Comparison of ENCODE assay signal across 37 cellular contexts in the genomic region with DNA sequence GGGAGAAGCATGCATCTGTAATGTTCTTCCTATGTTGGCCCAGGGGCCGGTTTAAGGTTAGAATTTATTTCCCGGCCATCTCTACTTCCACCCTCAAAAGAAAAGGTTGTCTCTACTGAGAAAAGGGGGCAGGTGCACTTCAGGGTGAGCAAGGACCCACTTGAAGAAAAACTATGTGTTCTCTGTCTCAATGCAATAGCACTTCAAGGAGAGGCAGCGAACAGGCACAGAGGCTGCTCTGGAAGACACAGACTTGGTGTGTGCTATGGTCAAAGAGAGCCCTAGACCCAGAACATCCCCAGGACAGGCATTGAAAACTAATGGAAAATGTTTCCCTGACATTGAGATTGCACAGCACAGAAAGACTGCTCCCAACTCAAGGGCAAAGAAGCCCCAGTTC. TPM values are rescaled to one million over a fixed set of nuclear protein-coding genes. Genes with fewer than 3 reads are reported as not detected.
"Had no signal": no experiment of that assay in that cellular context is flagged by ENCODE, and none has a peak within 500 bp of the region (broad histone marks: within the 10 kb centered on the region; RNA-seq: fewer than 3 reads in every experiment).

No MANE protein-coding gene starts in this region.

- H3K36me3 ChIP-seq: adrenal gland, cardiac muscle cell had no signal

- H3K27ac ChIP-seq: adrenal gland, cardiac muscle cell, VCaP had no signal

- ATAC-seq: activated CD8-positive, alpha-beta T cell treated with anti-CD3 and anti-CD28 coated beads for 36 hours; activated naive CD4-positive, alpha-beta T cell treated with anti-CD3 and anti-CD28 coated beads, Interleukin-2, amount 50 U/mL, for 72 hours; activated T-cell treated with anti-CD3 and anti-CD28 coated beads, Interleukin-2, amount 50 U/mL, for 4 hours; activated T-cell treated with anti-CD3 and anti-CD28 coated beads, Interleukin-2, amount 50 U/mL, for 72 hours; activated T-helper 17 cell treated with anti-CD3 and anti-CD28 coated beads, Interleukin-2, amount 50 U/mL, for 72 hours; T-cell; T-helper 17 cell had no signal

- H3K4me1 Mint-ChIP-seq: activated B cell treated with CpG ODN at 0.5 μM for 24 hours; activated CD4-positive, alpha-beta T cell treated with anti-CD3 and anti-CD28 coated beads, Interleukin-2, amount 10 ng/mL, durations not matched to agents 24 days and 14 days; activated naive CD8-positive, alpha-beta T cell treated with anti-CD3 and anti-CD28 coated beads for 36 hours; activated T-helper 17 cell treated with anti-CD3 and anti-CD28 coated beads, Interleukin-2, amount 50 U/mL, for 72 hours; central memory CD8-positive, alpha-beta T cell; T-cell; T-helper 17 cell had no signal

- H3K4me3 Mint-ChIP-seq: activated B cell treated with CpG ODN at 0.5 μM for 24 hours; activated CD4-positive, alpha-beta memory T cell treated with anti-CD3 and anti-CD28 coated beads for 36 hours; activated CD4-positive, alpha-beta T cell treated with anti-CD3 and anti-CD28 coated beads, Interleukin-2, amount 10 ng/mL, durations not matched to agents 24 days and 14 days; activated CD8-positive, alpha-beta T cell treated with anti-CD3 and anti-CD28 coated beads for 36 hours; activated naive CD4-positive, alpha-beta T cell treated with anti-CD3 and anti-CD28 coated beads for 36 hours; activated naive CD8-positive, alpha-beta T cell treated with anti-CD3 and anti-CD28 coated beads for 36 hours; activated T-cell treated with anti-CD3 and anti-CD28 coated beads, Interleukin-2, amount 50 U/mL, for 4 hours; activated T-cell treated with anti-CD3 and anti-CD28 coated beads, Interleukin-2, amount 50 U/mL, for 72 hours; activated T-helper 1 cell treated with anti-CD3 and anti-CD28 coated beads, Interleukin-12 subunit alpha, Interleukin-12 subunit beta, Interleukin-2, Interleukin-4 antibody, amounts not matched to agents 30 ng/mL and 10 ng/mL and 1 ng/mL, durations not matched to agents 14 hours and 24 hours and 36 hours; activated T-helper 17 cell treated with anti-CD3 and anti-CD28 coated beads, Interleukin-2, amount 50 U/mL, for 72 hours; brain; central memory CD8-positive, alpha-beta T cell; T-cell; T-helper 17 cell had no signal

- H3K4me3 ChIP-seq: adrenal gland, cardiac muscle cell had no signal

- H3K36me3 Mint-ChIP-seq: activated CD4-positive, alpha-beta memory T cell treated with anti-CD3 and anti-CD28 coated beads for 36 hours; activated naive CD4-positive, alpha-beta T cell treated with anti-CD3 and anti-CD28 coated beads, Interleukin-2, amount 50 U/mL, for 72 hours; activated naive CD8-positive, alpha-beta T cell treated with anti-CD3 and anti-CD28 coated beads for 36 hours; brain; T-cell had no signal

- H3K27me3 ChIP-seq: adrenal gland, cardiac muscle cell had no signal

- H3K27me3 Mint-ChIP-seq: activated B cell treated with CpG ODN at 0.5 μM for 24 hours had no signal

- DNase-seq: activated B cell treated with CpG ODN at 0.5 μM for 24 hours; activated CD4-positive, alpha-beta memory T cell treated with anti-CD3 and anti-CD28 coated beads for 36 hours; activated CD4-positive, alpha-beta T cell treated with anti-CD3 and anti-CD28 coated beads for 4 hours; activated CD4-positive, alpha-beta T cell treated with anti-CD3 and anti-CD28 coated beads, Interleukin-2, amount 10 ng/mL, durations not matched to agents 24 days and 14 days; activated CD4-positive, alpha-beta T cell treated with anti-CD3 and anti-CD28 coated beads, Interleukin-2, amount 50 U/mL, for 1 hour; activated CD4-positive, alpha-beta T cell treated with anti-CD3 and anti-CD28 coated beads, Interleukin-2, amount 50 U/mL, for 4 hours; activated CD4-positive, CD25-positive, alpha-beta regulatory T cell treated with anti-CD3 and anti-CD28 coated beads, Interleukin-2, amount 50 U/mL, for 72 hours; activated CD8-positive, alpha-beta memory T cell treated with anti-CD3 and anti-CD28 coated beads, Interleukin-2, amount 50 U/mL, for 4 hours; activated CD8-positive, alpha-beta T cell treated with anti-CD3 and anti-CD28 coated beads for 36 hours; activated effector memory CD4-positive, alpha-beta T cell treated with anti-CD3 and anti-CD28 coated beads, Interleukin-2, amount 50 U/mL, for 16 hours; activated gamma-delta T cell treated with Interleukin-2 at 50 U/mL for 16 hours; activated naive CD4-positive, alpha-beta T cell; activated naive CD4-positive, alpha-beta T cell treated with anti-CD3 and anti-CD28 coated beads for 36 hours; activated naive CD4-positive, alpha-beta T cell treated with anti-CD3 and anti-CD28 coated beads, Interleukin-2, amount 50 U/mL, for 16 hours; activated naive CD8-positive, alpha-beta T cell treated with anti-CD3 and anti-CD28 coated beads for 36 hours; activated T-cell treated with anti-CD3 and anti-CD28 coated beads for 4 hours; activated T-cell treated with anti-CD3 and anti-CD28 coated beads, Interleukin-2, amount 50 U/mL, for 1 hour; activated T-cell treated with anti-CD3 and anti-CD28 coated beads, Interleukin-2, amount 50 U/mL, for 4 hours; activated T-cell treated with anti-CD3 and anti-CD28 coated beads, Interleukin-2, amount 50 U/mL, for 72 hours; adrenal gland; amniotic stem cell; aorta; caudate nucleus; cerebellar nuclear complex; T-cell; T-helper 17 cell had no signal

- H3K9me3 ChIP-seq: adrenal gland had no signal

- H3K27ac Mint-ChIP-seq: activated B cell treated with CpG ODN at 0.5 μM for 24 hours; activated CD4-positive, alpha-beta memory T cell treated with anti-CD3 and anti-CD28 coated beads for 36 hours; activated CD4-positive, alpha-beta T cell treated with anti-CD3 and anti-CD28 coated beads, Interleukin-2, amount 10 ng/mL, durations not matched to agents 24 days and 14 days; activated CD8-positive, alpha-beta T cell treated with anti-CD3 and anti-CD28 coated beads for 36 hours; activated naive CD4-positive, alpha-beta T cell treated with anti-CD3 and anti-CD28 coated beads for 36 hours; activated naive CD4-positive, alpha-beta T cell treated with anti-CD3 and anti-CD28 coated beads, Interleukin-2, amount 50 U/mL, for 72 hours; activated naive CD8-positive, alpha-beta T cell treated with anti-CD3 and anti-CD28 coated beads for 36 hours; activated T-cell treated with anti-CD3 and anti-CD28 coated beads, Interleukin-2, amount 50 U/mL, for 72 hours; activated T-helper 1 cell treated with anti-CD3 and anti-CD28 coated beads, Interleukin-12 subunit alpha, Interleukin-12 subunit beta, Interleukin-2, Interleukin-4 antibody, amounts not matched to agents 30 ng/mL and 10 ng/mL and 1 ng/mL, durations not matched to agents 14 hours and 24 hours and 36 hours; activated T-helper 17 cell treated with anti-CD3 and anti-CD28 coated beads, Interleukin-2, amount 50 U/mL, for 72 hours; brain; T-cell; T-helper 17 cell had no signal

- H3K4me1 ChIP-seq: adrenal gland had no signal

- H3K9me3 Mint-ChIP-seq: activated B cell treated with CpG ODN at 0.5 μM for 24 hours; activated CD4-positive, alpha-beta memory T cell treated with anti-CD3 and anti-CD28 coated beads for 36 hours; activated CD4-positive, alpha-beta T cell treated with anti-CD3 and anti-CD28 coated beads, Interleukin-2, amount 10 ng/mL, durations not matched to agents 24 days and 14 days; activated CD8-positive, alpha-beta T cell treated with anti-CD3 and anti-CD28 coated beads for 36 hours; activated naive CD4-positive, alpha-beta T cell treated with anti-CD3 and anti-CD28 coated beads for 36 hours; activated naive CD4-positive, alpha-beta T cell treated with anti-CD3 and anti-CD28 coated beads, Interleukin-2, amount 50 U/mL, for 72 hours; activated naive CD8-positive, alpha-beta T cell treated with anti-CD3 and anti-CD28 coated beads for 36 hours; activated T-cell treated with anti-CD3 and anti-CD28 coated beads, Interleukin-2, amount 50 U/mL, for 4 hours; activated T-cell treated with anti-CD3 and anti-CD28 coated beads, Interleukin-2, amount 50 U/mL, for 72 hours; activated T-helper 1 cell treated with anti-CD3 and anti-CD28 coated beads, Interleukin-12 subunit alpha, Interleukin-12 subunit beta, Interleukin-2, Interleukin-4 antibody, amounts not matched to agents 30 ng/mL and 10 ng/mL and 1 ng/mL, durations not matched to agents 14 hours and 24 hours and 36 hours; activated T-helper 17 cell treated with anti-CD3 and anti-CD28 coated beads, Interleukin-2, amount 50 U/mL, for 72 hours; brain; central memory CD8-positive, alpha-beta T cell; T-cell had no signal

RNA-seq across cellular contexts. Expression of gene MINDY4B, which starts 7.6 kb away (rescaled TPM):
- total RNA-seq: activated B cell treated with CpG ODN at 0.5 μM for 24 hours; activated CD4-positive, alpha-beta memory T cell treated with anti-CD3 and anti-CD28 coated beads for 36 hours; activated CD4-positive, alpha-beta T cell treated with anti-CD3 and anti-CD28 coated beads, Interleukin-2, amount 10 ng/mL, durations not matched to agents 24 days and 14 days; activated CD8-positive, alpha-beta memory T cell treated with anti-CD3 and anti-CD28 coated beads for 36 hours; activated CD8-positive, alpha-beta T cell treated with anti-CD3 and anti-CD28 coated beads for 36 hours; activated naive CD4-positive, alpha-beta T cell treated with anti-CD3 and anti-CD28 coated beads for 36 hours; activated naive CD4-positive, alpha-beta T cell treated with anti-CD3 and anti-CD28 coated beads, Interleukin-2, amount 50 U/mL, for 72 hours; activated naive CD8-positive, alpha-beta T cell treated with anti-CD3 and anti-CD28 coated beads for 36 hours; activated T-cell treated with anti-CD3 and anti-CD28 coated beads, Interleukin-2, amount 50 U/mL, for 4 hours; activated T-cell treated with anti-CD3 and anti-CD28 coated beads, Interleukin-2, amount 50 U/mL, for 72 hours; activated T-helper 1 cell treated with anti-CD3 and anti-CD28 coated beads, Interleukin-12 subunit alpha, Interleukin-12 subunit beta, Interleukin-2, Interleukin-4 antibody, amounts not matched to agents 30 ng/mL and 10 ng/mL and 1 ng/mL, durations not matched to agents 14 hours and 24 hours and 36 hours; activated T-helper 17 cell treated with anti-CD3 and anti-CD28 coated beads, Interleukin-2, amount 50 U/mL, for 72 hours; aorta; bronchial epithelial cell; cardiac muscle cell; T-cell; T-helper 1 cell treated with Interleukin-12 subunit alpha and Interleukin-12 subunit beta and Interleukin-4 antibody, amounts not matched to agents 30 ng/mL and 1 ng/mL, for 36 hours; T-helper 17 cell; T-helper 2 cell treated with Interferon-gamma antibody and Interleukin-4, amounts not matched to agents 100 ng/mL and 5 ng/mL, for 36 hours had no signal
